8 cellular contexts compared by ENCODE assay signal in genomic region chr11:6757373-6757967, GRCh38. TPM values are rescaled to one million over a fixed set of nuclear protein-coding genes. Genes with fewer than 3 reads are reported as not detected.
DNase-seq lines count a peak whose midpoint lies in the region; ATAC-seq and TF ChIP-seq lines count a peak whose summit lies in the region.

No MANE protein-coding gene starts in this region.

- H3K4me1 ChIP-seq in neural progenitor cell, result no peaks in the 10 kb centered on the region

- H3K9me3 ChIP-seq in neural progenitor cell (ENCODE audit: low read depth), result no peaks in the 10 kb centered on the region

- H3K4me2 ChIP-seq in neural progenitor cell, result no peak overlapping the region

- no peaks in the 10 kb centered on the region for H3K36me3 Mint-ChIP-seq in neural progenitor cell

- peak; percentile 67 for ATAC-seq in HG02870 (IDR thresholded peaks at IDR 0.05; ENCODE audit: unreplicated experiment)

- H3K27ac ChIP-seq in neural progenitor cell, result no peak overlapping the region

- H3F3A ChIP-seq in neural progenitor cell (ENCODE audit: low read depth), result no peaks in the 10 kb centered on the region

- H3K9me3 Mint-ChIP-seq in neural progenitor cell, result peaks cover 2% of the 10 kb centered on the region

- no peak overlapping the region for H2AFZ ChIP-seq in neural progenitor cell (replicated peaks)

- no peaks in the 10 kb centered on the region for H3K36me3 ChIP-seq in neural progenitor cell

- no peak overlapping the region for H3K9ac ChIP-seq in neural progenitor cell

- H3K4me3 ChIP-seq in fibroblast of mammary gland (ENCODE audit: control insufficient read depth, low read depth, low read length), result no peak overlapping the region
- H3K4me3 ChIP-seq in neural progenitor cell, result no peak overlapping the region

- no peak overlapping the region for H3K4me3 Mint-ChIP-seq in neural progenitor cell

- no peaks in the 10 kb centered on the region for H3K79me2 ChIP-seq in neural progenitor cell (ENCODE audit: low read depth)

- peak; percentile 67 for TF ChIP-seq CTCF in fibroblast of mammary gland (conservative IDR thresholded peaks at IDR 0.05; ENCODE audit: control insufficient read depth, insufficient read depth, low read depth, low read length)
- peak; percentile 70 for TF ChIP-seq CTCF in neural progenitor cell (IDR thresholded peaks at IDR 0.05)

- no peaks in the 10 kb centered on the region for H3K27me3 ChIP-seq in neural progenitor cell

- H4K20me1 ChIP-seq in neural progenitor cell (ENCODE audit: low read depth), result no peaks in the 10 kb centered on the region

- H3K27ac Mint-ChIP-seq in neural progenitor cell, result no peak overlapping the region

- H3K4me1 Mint-ChIP-seq in neural progenitor cell, result no peaks in the 10 kb centered on the region

- H3K27me3 Mint-ChIP-seq in neural progenitor cell (ENCODE audit: insufficient read depth, low read depth), result no peaks in the 10 kb centered on the region

- peak; percentile 73 for DNase-seq in activated CD8-positive, alpha-beta memory T cell treated with anti-CD3 and anti-CD28 coated beads for 24 hours
- no peak for DNase-seq in activated CD8-positive, alpha-beta memory T cell treated with anti-CD3 and anti-CD28 coated beads, Interleukin-2, amount 50 U/mL, for 48 hours
- DNase-seq in NCI-H82 treated with DMSO at 0.1 percent for 48 hours (lab: John Stamatoyannopoulos, UW; ENCODE audit: unreplicated experiment) (peak; percentile 22), activated T-cell treated with anti-CD3 and anti-CD28 coated beads for 4 hours (peak; percentile 54), fibroblast of mammary gland (ENCODE audit: low read depth) (peak; percentile 65), neural progenitor cell (ENCODE audit: low spot score) (peak; percentile 70), ureter (ENCODE audit: low spot score) (peak; percentile 59)

RNA-seq across cellular contexts. Expression of gene OR2AG2, which starts 14.3 kb away (rescaled TPM):
- total RNA-seq in neural progenitor cell (ENCODE audit: low replicate concordance), result 0.25 and 0.36 TPM in 2 replicates
- total RNA-seq in ureter, result 1.7 TPM

RNA-seq across cellular contexts. Expression of gene OR2AG1, which starts 25.4 kb away (rescaled TPM):
- total RNA-seq in neural progenitor cell (ENCODE audit: low replicate concordance) (not detected in 2 replicates), ureter (not detected)

RNA-seq across cellular contexts. Expression of gene OR6A2, which starts 42.0 kb away (rescaled TPM):
- total RNA-seq in neural progenitor cell (ENCODE audit: low replicate concordance) (0.36 and 0.50 TPM in 2 replicates), ureter (0.68 TPM)
